ENCODE assay signal across 23 cellular contexts in genomic region chr11:109963101-109963500, GRCh38.
"Had no signal": no experiment of that assay in that cellular context is flagged by ENCODE, and none has a peak within 500 bp of the region (broad histone marks: within the 10 kb centered on the region; RNA-seq: fewer than 3 reads in every experiment).

No MANE protein-coding gene starts in this region.

- H3K4me1 ChIP-seq: foreskin keratinocyte, pancreas, thyroid gland, vagina had no signal

- H3K79me2 ChIP-seq: hepatocyte had no signal

- ATAC-seq: foreskin keratinocyte; gastroesophageal sphincter; heart left ventricle; left lobe of liver; natural killer cell; pancreas; sciatic nerve; stimulated activated effector memory CD8-positive, alpha-beta T cell treated with anti-CD3 and anti-CD28 coated beads, Interleukin-12 subunit alpha, Interleukin-12 subunit beta, amount 100 ng/mL, for 72 hours had no signal

- H3K27ac ChIP-seq: dorsolateral prefrontal cortex, foreskin keratinocyte, gastroesophageal sphincter, heart left ventricle, hepatocyte, neutrophil, pancreas, stomach, thyroid gland, vagina had no signal

- H3K27me3 ChIP-seq: dorsolateral prefrontal cortex, foreskin keratinocyte, gastroesophageal sphincter, heart left ventricle, hepatocyte, neutrophil, pancreas, stomach, thyroid gland, vagina had no signal

- H2AFZ ChIP-seq: hepatocyte had no signal

- H3K4me3 ChIP-seq: dorsolateral prefrontal cortex, gastroesophageal sphincter, heart left ventricle, hepatocyte, lung, pancreas, stomach, thyroid gland, vagina had no signal

- H3K36me3 Mint-ChIP-seq: memory B cell; natural killer cell; stimulated activated effector memory CD8-positive, alpha-beta T cell treated with anti-CD3 and anti-CD28 coated beads, Interleukin-12 subunit alpha, Interleukin-12 subunit beta, amount 100 ng/mL, for 72 hours had no signal

- DNase-seq: dorsolateral prefrontal cortex; effector CD4-positive, alpha-beta T cell; foreskin keratinocyte; heart left ventricle; kidney; natural killer cell; pancreas; retina; stimulated activated CD4-positive, alpha-beta T cell treated with anti-CD3 and anti-CD28 coated beads, Interleukin-2, amount 100 ng/mL, for 24 hours; stimulated activated CD4-positive, alpha-beta T cell treated with anti-CD3 and anti-CD28 coated beads, Interleukin-4, amount 100 ng/mL, for 24 hours; stimulated activated naive CD4-positive, alpha-beta T cell treated with Interleukin-2 at 50 U/mL for 16 hours; stomach; thyroid gland; trophoblast cell had no signal

- H3K9me3 ChIP-seq: gastroesophageal sphincter, heart left ventricle, neutrophil, pancreas, stomach, thyroid gland, vagina had no signal

- H3K4me1 Mint-ChIP-seq: memory B cell; stimulated activated effector memory CD8-positive, alpha-beta T cell treated with anti-CD3 and anti-CD28 coated beads, Interleukin-12 subunit alpha, Interleukin-12 subunit beta, amount 100 ng/mL, for 72 hours had no signal

- H3K9me3 Mint-ChIP-seq: memory B cell; natural killer cell; stimulated activated effector memory CD8-positive, alpha-beta T cell treated with anti-CD3 and anti-CD28 coated beads, Interleukin-12 subunit alpha, Interleukin-12 subunit beta, amount 100 ng/mL, for 72 hours had no signal

- H3K4me3 Mint-ChIP-seq: memory B cell; natural killer cell; stimulated activated effector memory CD8-positive, alpha-beta T cell treated with anti-CD3 and anti-CD28 coated beads, Interleukin-12 subunit alpha, Interleukin-12 subunit beta, amount 100 ng/mL, for 72 hours had no signal

- FAIRE-seq: kidney, pancreas had no signal

- H3K36me3 ChIP-seq: gastroesophageal sphincter, heart left ventricle, neutrophil, pancreas, stomach, thyroid gland, vagina had no signal

- H3K27ac Mint-ChIP-seq: memory B cell; natural killer cell; stimulated activated effector memory CD8-positive, alpha-beta T cell treated with anti-CD3 and anti-CD28 coated beads, Interleukin-12 subunit alpha, Interleukin-12 subunit beta, amount 100 ng/mL, for 72 hours had no signal

- H3K4me2 ChIP-seq: hepatocyte had no signal
